In genomic region chr3:139358857-139359562, GRCh38 we compare ENCODE assay signal across 11 cellular contexts. TPM values are rescaled to one million over a fixed set of nuclear protein-coding genes. Genes with fewer than 3 reads are reported as not detected.
A peak's percentile ranks its signal among the peaks of the same experiment; 100 is the strongest.
DNase-seq lines count a peak whose midpoint lies in the region; ATAC-seq and TF ChIP-seq lines count a peak whose summit lies in the region.
"Had no signal": no experiment of that assay in that cellular context is flagged by ENCODE, and none has a peak within 500 bp of the region (broad histone marks: within the 10 kb centered on the region; RNA-seq: fewer than 3 reads in every experiment).

No MANE protein-coding gene starts in this region.

- no peaks in the 10 kb centered on the region for H4K20me1 ChIP-seq in Karpas-422 (ENCODE audit: insufficient read depth, low read depth, low read length)

- H3K4me3 ChIP-seq in uterus (no peak overlapping the region), Karpas-422 (ENCODE audit: low read length) (no peak overlapping the region)
- H3K4me3 ChIP-seq: body of pancreas had no signal

- peaks cover 16% of the 10 kb centered on the region for H3K79me2 ChIP-seq in Karpas-422 (ENCODE audit: low read length)

- CTCF ChIA-PET in CD4-positive, alpha-beta T cell (lab: Charles Lee), result no interaction called here

- ATAC-seq in T-helper 17 cell, result no peak
- no peak for ATAC-seq in naive B cell (ENCODE audit: low read depth in 2 of 2)
- no peak for ATAC-seq in CD4-positive, alpha-beta T cell (ENCODE audit: poor library complexity)
- ATAC-seq: body of pancreas had no signal

- H3K4me3 Mint-ChIP-seq in T-helper 17 cell (no peak overlapping the region), naive B cell (no peak overlapping the region)
- H3K4me3 Mint-ChIP-seq in CD4-positive, alpha-beta T cell, result no peak overlapping the region

- H3K27me3 Mint-ChIP-seq in T-helper 17 cell (no peaks in the 10 kb centered on the region), naive B cell (no peaks in the 10 kb centered on the region)
- H3K27me3 Mint-ChIP-seq in CD4-positive, alpha-beta T cell, result no peaks in the 10 kb centered on the region

- no peak overlapping the region for H2AFZ ChIP-seq in Karpas-422 (ENCODE audit: low read length)

- no peak overlapping the region for H3K27ac ChIP-seq in uterus
- H3K27ac ChIP-seq in CD4-positive, alpha-beta T cell (ENCODE audit: low read depth, low read length), result no peak overlapping the region
- H3K27ac ChIP-seq in Karpas-422 (ENCODE audit: low read length), result no peak overlapping the region
- H3K27ac ChIP-seq: body of pancreas had no signal

- DNase-seq in DMS79 (lab: John Stamatoyannopoulos, UW), result peak; percentile 97
- DNase-seq in NCI-H128 (lab: John Stamatoyannopoulos, UW; ENCODE audit: unreplicated experiment), result peak; percentile 86
- no peak for DNase-seq in T-helper 17 cell
- DNase-seq in naive B cell, result no peak
- no peak for DNase-seq in activated naive CD4-positive, alpha-beta T cell treated with Interleukin-2 at 50 U/mL for 16 hours
- no peak for DNase-seq in uterus
- no peak for DNase-seq in CD4-positive, alpha-beta T cell
- DNase-seq in Karpas-422, result no peak
- DNase-seq: activated T-cell treated with anti-CD3 and anti-CD28 coated beads, Interleukin-2, amount 50 U/mL, for 1 hour; small intestine had no signal

- no peaks in the 10 kb centered on the region for H3K9me2 ChIP-seq in Karpas-422 (replicated peaks; ENCODE audit: insufficient read depth, low read length)

- intact Hi-C loops in uterus (cut with DNase I; ENCODE audit: low total_unique reads), result no loop called here
- intact Hi-C loops in CD4-positive, alpha-beta T cell (cut with DNase I, micrococcal nuclease), result no loop called here

- no peak for TF ChIP-seq CTCF in uterus (IDR thresholded peaks at IDR 0.05)
- no peak for TF ChIP-seq CTCF in CD4-positive, alpha-beta T cell (IDR thresholded peaks at IDR 0.05)

- H3K4me2 ChIP-seq in Karpas-422 (ENCODE audit: low read depth, low read length, poor library complexity, severe bottlenecking), result no peak overlapping the region

- H3K9me3 ChIP-seq in T-helper 17 cell (ENCODE audit: control insufficient read depth, low read length, poor library complexity, severe bottlenecking) (no peaks in the 10 kb centered on the region), uterus (no peaks in the 10 kb centered on the region), Karpas-422 (ENCODE audit: low read length) (no peaks in the 10 kb centered on the region)
- no peaks in the 10 kb centered on the region for H3K9me3 ChIP-seq in CD4-positive, alpha-beta T cell (ENCODE audit: control insufficient read depth, low read length)
- H3K9me3 ChIP-seq: body of pancreas had no signal

- H3K9me3 Mint-ChIP-seq in naive B cell, result no peaks in the 10 kb centered on the region
- no peaks in the 10 kb centered on the region for H3K9me3 Mint-ChIP-seq in CD4-positive, alpha-beta T cell

- H3K27me3 ChIP-seq in uterus (no peaks in the 10 kb centered on the region), Karpas-422 (ENCODE audit: low read length) (no peaks in the 10 kb centered on the region)
- no peaks in the 10 kb centered on the region for H3K27me3 ChIP-seq in CD4-positive, alpha-beta T cell (ENCODE audit: control insufficient read depth, insufficient read depth, low read length)
- H3K27me3 ChIP-seq: body of pancreas had no signal

- H3K27ac Mint-ChIP-seq in T-helper 17 cell (peak overlapping the region; percentile 32), naive B cell (peak overlapping the region; percentile 24 to 80 (median 58))
- H3K27ac Mint-ChIP-seq in CD4-positive, alpha-beta T cell, result no peak overlapping the region

- H3K4me1 Mint-ChIP-seq in T-helper 17 cell, result peaks cover 2% of the 10 kb centered on the region
- peaks cover 0 to 3% (median 0%) of the 10 kb centered on the region in 3 donors for H3K4me1 Mint-ChIP-seq in naive B cell
- no peaks in the 10 kb centered on the region for H3K4me1 Mint-ChIP-seq in CD4-positive, alpha-beta T cell (ENCODE audit: low read depth)

- POLR2A ChIA-PET in CD4-positive, alpha-beta T cell (lab: Charles Lee), result no interaction called here

- H3K9ac ChIP-seq in Karpas-422 (ENCODE audit: low read length), result no peak overlapping the region

- no peaks in the 10 kb centered on the region for H3K4me1 ChIP-seq in uterus
- no peaks in the 10 kb centered on the region; the same call in 1 of the 2 replicates for H3K4me1 ChIP-seq in Karpas-422 (ENCODE audit: low read length)

- TF ChIP-seq POLR2A in uterus (IDR thresholded peaks at IDR 0.05), result no peak

- no peaks in the 10 kb centered on the region for H3K36me3 ChIP-seq in uterus
- peaks cover 84% of the 10 kb centered on the region for H3K36me3 ChIP-seq in Karpas-422 (ENCODE audit: insufficient read depth, low read length)

- H3K36me3 Mint-ChIP-seq in T-helper 17 cell (ENCODE audit: low read depth), result peaks cover 8% of the 10 kb centered on the region
- H3K36me3 Mint-ChIP-seq in naive B cell, result peaks cover 31 to 38% of the 10 kb centered on the region in 2 donors
- peaks cover 94% of the 10 kb centered on the region for H3K36me3 Mint-ChIP-seq in CD4-positive, alpha-beta T cell (ENCODE audit: low read depth)

RNA-seq across cellular contexts. Expression of gene MRPS22, which starts 15.2 kb away (rescaled TPM):
- 10 to 100 TPM; 31.8 to 41.6 TPM for total RNA-seq in T-helper 17 cell
- polyA plus RNA-seq in naive B cell (ENCODE audit: low read depth in 6 of 6), result 10 to 100 TPM; 31.8 to 62.8 (median 40.6) TPM
- 100 to 1,000 TPM in 1 of 4 donors, 10 to 100 TPM in 3; 47.8 to 118 (median 76.5) TPM for total RNA-seq in uterus
- total RNA-seq in CD4-positive, alpha-beta T cell, result 10 to 100 TPM; 39.6 to 42.6 TPM
- 39.9 and 50.3 TPM in 2 replicates for total RNA-seq in Karpas-422 (2014; rRNA removed; shearing (Covaris generic); ENCODE audit: low replicate concordance)

RNA-seq across cellular contexts. Expression of gene COPB2, which starts 30.4 kb away (rescaled TPM):
- total RNA-seq in T-helper 17 cell (10 to 100 TPM; 26.3 to 29.7 TPM), uterus (100 to 1,000 TPM in 2 of 4 donors, 10 to 100 TPM in 2; 50.3 to 204 (median 86.5) TPM)
- 10 to 100 TPM; 31.2 to 60.9 (median 46.2) TPM for polyA plus RNA-seq in naive B cell (ENCODE audit: low read depth in 6 of 6)
- total RNA-seq in CD4-positive, alpha-beta T cell, result 10 to 100 TPM; 13.0 to 13.8 TPM
- 68.0 and 77.4 TPM in 2 replicates for total RNA-seq in Karpas-422 (2014; rRNA removed; shearing (Covaris generic); ENCODE audit: low replicate concordance)

Comparison
In these comparisons a context has a peak if more than half of its experiments do, and no peak if none do; other contexts are left out.
1. DNase-seq: peak in DMS79 (single experiment) and NCI-H128 (single experiment); none in T-helper 17 cell (0 of 3), naive B cell (single experiment), activated naive CD4-positive, alpha-beta T cell treated with Interleukin-2 at 50 U/mL for 16 hours (single experiment), uterus (0 of 2), CD4-positive, alpha-beta T cell (0 of 10) and Karpas-422 (single experiment).